In the genomic region with DNA sequence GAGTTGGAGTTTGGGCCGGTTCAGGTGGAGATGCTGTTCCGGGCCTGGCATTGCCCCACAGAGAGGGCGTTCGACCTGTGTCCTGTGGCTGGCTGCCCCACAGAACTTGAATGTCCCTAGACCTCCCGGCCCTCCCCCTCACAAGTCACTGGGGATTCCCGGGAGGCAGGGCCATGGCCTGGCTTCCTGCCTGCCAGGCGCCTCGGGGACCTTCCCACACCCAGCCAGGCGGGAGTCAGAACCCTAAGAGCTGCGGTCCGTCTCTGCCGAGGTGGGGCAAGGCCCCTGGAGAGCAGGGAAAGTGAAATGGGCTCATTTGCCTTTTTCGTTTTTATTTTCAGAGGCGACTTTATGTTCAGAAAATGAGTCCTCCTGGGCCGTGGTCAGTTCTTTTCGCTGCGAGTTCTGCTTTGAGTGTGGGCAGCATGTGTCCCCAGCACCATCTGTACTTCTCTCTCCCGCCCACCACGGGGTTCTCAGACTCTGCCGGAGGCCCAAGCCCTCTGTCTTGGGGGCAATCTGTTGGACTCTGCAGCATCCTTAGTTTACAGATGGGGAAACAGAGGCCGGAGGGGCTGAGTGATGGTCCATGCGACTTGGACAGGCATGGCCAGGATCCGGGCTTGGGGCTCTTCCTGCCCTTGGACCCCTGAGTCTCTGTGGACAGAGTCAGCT, we compare ENCODE assay signal across 1 cellular context.
TF ChIP-seq lines count a peak whose summit lies in the region.

No MANE protein-coding gene starts in this region.

TF ChIP-seq in GM12878, 131 proteins besides CTCF, POLR2A, EP300 and RAD21 (continued from another document):
- TF ChIP-seq GATAD2B (conservative IDR thresholded peaks at IDR 0.05; ENCODE audit: low read depth): peak; percentile 80
- 0 out of 2 replicates have a peak, but pooled peaks have one; percentile 39 for TF ChIP-seq MEF2A (IDR thresholded peaks at IDR 0.05; ENCODE audit: insufficient read depth, low read depth, low read length)
- no peak for TF ChIP-seq RAD51 (IDR thresholded peaks at IDR 0.05)
- peak; percentile 38; the same call in 1 of the 2 replicates for TF ChIP-seq TAF1 (IDR thresholded peaks at IDR 0.05; ENCODE audit: borderline replicate concordance, low read depth, low read length)
- TF ChIP-seq SMARCA5 (IDR thresholded peaks at IDR 0.05): no peak
- peak; percentile 32; the same call in 1 of the 2 replicates for TF ChIP-seq ZBED1 (IDR thresholded peaks at IDR 0.05; ENCODE audit: borderline replicate concordance)
- peak; percentile 32; the same call in 1 of the 2 replicates for TF ChIP-seq MXI1 (IDR thresholded peaks at IDR 0.05; ENCODE audit: low read depth, low read length)
- TF ChIP-seq, protein P1, sequence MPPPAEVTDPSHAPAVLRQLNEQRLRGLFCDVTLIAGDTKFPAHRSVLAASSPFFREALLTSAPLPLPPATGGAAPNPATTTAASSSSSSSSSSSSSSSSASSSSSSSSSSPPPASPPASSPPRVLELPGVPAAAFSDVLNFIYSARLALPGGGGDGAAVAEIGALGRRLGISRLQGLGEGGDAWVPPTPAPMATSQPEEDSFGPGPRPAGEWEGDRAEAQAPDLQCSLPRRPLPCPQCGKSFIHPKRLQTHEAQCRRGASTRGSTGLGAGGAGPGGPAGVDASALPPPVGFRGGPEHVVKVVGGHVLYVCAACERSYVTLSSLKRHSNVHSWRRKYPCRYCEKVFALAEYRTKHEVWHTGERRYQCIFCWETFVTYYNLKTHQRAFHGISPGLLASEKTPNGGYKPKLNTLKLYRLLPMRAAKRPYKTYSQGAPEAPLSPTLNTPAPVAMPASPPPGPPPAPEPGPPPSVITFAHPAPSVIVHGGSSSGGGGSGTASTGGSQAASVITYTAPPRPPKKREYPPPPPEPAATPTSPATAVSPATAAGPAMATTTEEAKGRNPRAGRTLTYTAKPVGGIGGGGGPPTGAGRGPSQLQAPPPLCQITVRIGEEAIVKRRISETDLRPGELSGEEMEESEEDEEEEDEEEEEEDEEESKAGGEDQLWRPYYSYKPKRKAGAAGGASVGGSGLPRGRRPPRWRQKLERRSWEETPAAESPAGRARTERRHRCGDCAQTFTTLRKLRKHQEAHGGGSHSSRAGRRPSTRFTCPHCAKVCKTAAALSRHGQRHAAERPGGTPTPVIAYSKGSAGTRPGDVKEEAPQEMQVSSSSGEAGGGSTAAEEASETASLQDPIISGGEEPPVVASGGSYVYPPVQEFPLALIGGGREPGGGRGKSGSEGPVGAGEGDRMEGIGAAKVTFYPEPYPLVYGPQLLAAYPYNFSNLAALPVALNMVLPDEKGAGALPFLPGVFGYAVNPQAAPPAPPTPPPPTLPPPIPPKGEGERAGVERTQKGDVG (CRISPR knock-in tag; IDR thresholded peaks at IDR 0.05): no peak
- TF ChIP-seq ATF7 (IDR thresholded peaks at IDR 0.05; ENCODE audit: low read depth): peak; percentile 48
- TF ChIP-seq KAT2A (conservative IDR thresholded peaks at IDR 0.05; ENCODE audit: control insufficient read depth, low read depth, low read length): no peak
- TF ChIP-seq MTA3 (IDR thresholded peaks at IDR 0.05; ENCODE audit: borderline replicate concordance, low read length): no peak
- TF ChIP-seq, protein P2, sequence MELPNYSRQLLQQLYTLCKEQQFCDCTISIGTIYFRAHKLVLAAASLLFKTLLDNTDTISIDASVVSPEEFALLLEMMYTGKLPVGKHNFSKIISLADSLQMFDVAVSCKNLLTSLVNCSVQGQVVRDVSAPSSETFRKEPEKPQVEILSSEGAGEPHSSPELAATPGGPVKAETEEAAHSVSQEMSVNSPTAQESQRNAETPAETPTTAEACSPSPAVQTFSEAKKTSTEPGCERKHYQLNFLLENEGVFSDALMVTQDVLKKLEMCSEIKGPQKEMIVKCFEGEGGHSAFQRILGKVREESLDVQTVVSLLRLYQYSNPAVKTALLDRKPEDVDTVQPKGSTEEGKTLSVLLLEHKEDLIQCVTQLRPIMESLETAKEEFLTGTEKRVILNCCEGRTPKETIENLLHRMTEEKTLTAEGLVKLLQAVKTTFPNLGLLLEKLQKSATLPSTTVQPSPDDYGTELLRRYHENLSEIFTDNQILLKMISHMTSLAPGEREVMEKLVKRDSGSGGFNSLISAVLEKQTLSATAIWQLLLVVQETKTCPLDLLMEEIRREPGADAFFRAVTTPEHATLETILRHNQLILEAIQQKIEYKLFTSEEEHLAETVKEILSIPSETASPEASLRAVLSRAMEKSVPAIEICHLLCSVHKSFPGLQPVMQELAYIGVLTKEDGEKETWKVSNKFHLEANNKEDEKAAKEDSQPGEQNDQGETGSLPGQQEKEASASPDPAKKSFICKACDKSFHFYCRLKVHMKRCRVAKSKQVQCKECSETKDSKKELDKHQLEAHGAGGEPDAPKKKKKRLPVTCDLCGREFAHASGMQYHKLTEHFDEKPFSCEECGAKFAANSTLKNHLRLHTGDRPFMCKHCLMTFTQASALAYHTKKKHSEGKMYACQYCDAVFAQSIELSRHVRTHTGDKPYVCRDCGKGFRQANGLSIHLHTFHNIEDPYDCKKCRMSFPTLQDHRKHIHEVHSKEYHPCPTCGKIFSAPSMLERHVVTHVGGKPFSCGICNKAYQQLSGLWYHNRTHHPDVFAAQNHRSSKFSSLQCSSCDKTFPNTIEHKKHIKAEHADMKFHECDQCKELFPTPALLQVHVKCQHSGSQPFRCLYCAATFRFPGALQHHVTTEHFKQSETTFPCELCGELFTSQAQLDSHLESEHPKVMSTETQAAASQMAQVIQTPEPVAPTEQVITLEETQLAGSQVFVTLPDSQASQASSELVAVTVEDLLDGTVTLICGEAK (IDR thresholded peaks at IDR 0.05; ENCODE audit: borderline replicate concordance): no peak
- TF ChIP-seq SUPT20H (IDR thresholded peaks at IDR 0.05; ENCODE audit: borderline replicate concordance, control insufficient read depth, low read depth, low read length): no peak
- TF ChIP-seq CHD2 (IDR thresholded peaks at IDR 0.05; ENCODE audit: borderline replicate concordance, low read depth, low read length): peak; percentile 62; the same call in 1 of the 2 replicates
- TF ChIP-seq SP1 (IDR thresholded peaks at IDR 0.05; ENCODE audit: low read depth, low read length): peak; percentile 57
- TF ChIP-seq ZZZ3 (IDR thresholded peaks at IDR 0.05; ENCODE audit: control insufficient read depth, insufficient read length, low read depth): no peak
- 0 out of 2 replicates have a peak, but pooled peaks have one; percentile 13 for TF ChIP-seq ZNF384 (IDR thresholded peaks at IDR 0.05; ENCODE audit: borderline replicate concordance, low read depth, low read length)
- TF ChIP-seq TARDBP (IDR thresholded peaks at IDR 0.05; ENCODE audit: borderline replicate concordance): no peak
- TF ChIP-seq, protein P3, sequence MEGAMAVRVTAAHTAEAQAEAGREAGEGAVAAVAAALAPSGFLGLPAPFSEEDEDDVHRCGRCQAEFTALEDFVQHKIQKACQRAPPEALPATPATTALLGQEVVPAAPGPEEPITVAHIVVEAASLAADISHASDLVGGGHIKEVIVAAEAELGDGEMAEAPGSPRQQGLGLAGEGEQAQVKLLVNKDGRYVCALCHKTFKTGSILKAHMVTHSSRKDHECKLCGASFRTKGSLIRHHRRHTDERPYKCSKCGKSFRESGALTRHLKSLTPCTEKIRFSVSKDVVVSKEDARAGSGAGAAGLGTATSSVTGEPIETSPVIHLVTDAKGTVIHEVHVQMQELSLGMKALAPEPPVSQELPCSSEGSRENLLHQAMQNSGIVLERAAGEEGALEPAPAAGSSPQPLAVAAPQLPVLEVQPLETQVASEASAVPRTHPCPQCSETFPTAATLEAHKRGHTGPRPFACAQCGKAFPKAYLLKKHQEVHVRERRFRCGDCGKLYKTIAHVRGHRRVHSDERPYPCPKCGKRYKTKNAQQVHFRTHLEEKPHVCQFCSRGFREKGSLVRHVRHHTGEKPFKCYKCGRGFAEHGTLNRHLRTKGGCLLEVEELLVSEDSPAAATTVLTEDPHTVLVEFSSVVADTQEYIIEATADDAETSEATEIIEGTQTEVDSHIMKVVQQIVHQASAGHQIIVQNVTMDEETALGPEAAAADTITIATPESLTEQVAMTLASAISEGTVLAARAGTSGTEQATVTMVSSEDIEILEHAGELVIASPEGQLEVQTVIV (IDR thresholded peaks at IDR 0.05; ENCODE audit: borderline replicate concordance, partially characterized antibody): no peak
- no peak for TF ChIP-seq SRF (IDR thresholded peaks at IDR 0.05; ENCODE audit: low read depth in 2 of 2, low read length in 2 of 2)
- no peak for TF ChIP-seq KLF5 (IDR thresholded peaks at IDR 0.05; ENCODE audit: partially characterized antibody)
- TF ChIP-seq SIX5 (IDR thresholded peaks at IDR 0.05; ENCODE audit: low read depth, low read length, severe bottlenecking): no peak
- peak; percentile 71; the same call in 1 of the 2 replicates for TF ChIP-seq DPF2 (IDR thresholded peaks at IDR 0.05)
